Comparison of ENCODE assay signal across 29 cellular contexts in the genomic region with DNA sequence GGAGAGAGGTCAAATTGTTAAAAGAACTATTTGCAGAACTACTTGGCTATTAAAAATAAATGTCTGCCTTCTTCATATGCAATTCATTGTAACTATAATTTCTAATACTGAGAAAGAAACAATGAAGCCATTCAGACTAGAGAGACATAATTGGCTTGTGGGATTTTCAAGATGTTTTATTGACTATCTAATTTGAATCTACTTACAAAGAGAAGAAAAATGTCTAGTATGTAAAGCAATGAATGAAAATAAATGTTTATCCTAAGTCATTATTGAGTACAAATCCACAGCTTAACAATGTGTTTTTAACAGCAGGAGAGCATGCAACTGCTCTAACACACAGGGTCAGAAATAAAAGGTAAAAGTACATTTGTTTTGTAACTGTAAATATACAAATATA.
"Had no signal": no experiment of that assay in that cellular context is flagged by ENCODE, and none has a peak within 500 bp of the region (broad histone marks: within the 10 kb centered on the region; RNA-seq: fewer than 3 reads in every experiment).

No MANE protein-coding gene starts in this region.

- H3K36me3 ChIP-seq: pancreas, prostate gland, vagina had no signal

- FAIRE-seq: islet of Langerhans, kidney, pancreas had no signal

- DNase-seq: immature natural killer cell; kidney; left colon; left lung; lower lobe of right lung; mammary epithelial cell; mesenchymal stem cell; naive thymus-derived CD8-positive, alpha-beta T cell; nucleus accumbens; pancreas; posterior cingulate gyrus; retina; right cardiac atrium; stimulated activated CD4-positive, alpha-beta T cell treated with anti-CD3 and anti-CD28 coated beads, Interleukin-12 subunit alpha, Interleukin-12 subunit beta, amount 100 ng/mL, for 4 hours; stimulated activated CD4-positive, alpha-beta T cell treated with anti-CD3 and anti-CD28 coated beads, Interleukin-15, amount 100 ng/mL, for 24 hours; stimulated activated CD4-positive, alpha-beta T cell treated with anti-CD3 and anti-CD28 coated beads, Interleukin-2, amount 100 ng/mL, for 24 hours; stimulated activated CD4-positive, alpha-beta T cell treated with anti-CD3 and anti-CD28 coated beads, Interleukin-4, amount 100 ng/mL, for 1 hour; stimulated activated naive B cell treated with anti-CD40 and anti-IgM and Interleukin-4, amounts not matched to agents 10 μg/mL and 1 μg/mL and 100 μg/mL, for 72 hours; stimulated activated naive CD8-positive, alpha-beta T cell treated with anti-CD3 and anti-CD28 coated beads, Interleukin-15, Interleukin-2, amounts not matched to agents 100 U/mL and 50 U/mL, for 24 hours; stomach; testis; thyroid gland; transverse colon; upper lobe of left lung had no signal

- H3K27me3 ChIP-seq: left lung, pancreas, stomach, testis, thyroid gland, transverse colon, upper lobe of left lung, vagina had no signal

- H3K27ac ChIP-seq: left lung, lower lobe of right lung, pancreas, prostate gland, skin epidermis, stomach, testis, thyroid gland, transverse colon, upper lobe of left lung, vagina had no signal

- H3K4me1 ChIP-seq: left lung, lower lobe of right lung, pancreas, prostate gland, stomach, testis, thyroid gland, transverse colon, upper lobe of left lung, vagina had no signal

- H3K4me3 ChIP-seq: left lung, lower lobe of right lung, pancreas, prostate gland, skin epidermis, stomach, testis, thyroid gland, transverse colon, upper lobe of left lung, vagina had no signal

- ATAC-seq: left colon; left lung; lower lobe of right lung; naive thymus-derived CD8-positive, alpha-beta T cell; pancreas; right cardiac atrium; sciatic nerve; stimulated activated naive B cell treated with anti-CD40 and anti-IgM and Interleukin-4, amounts not matched to agents 10 μg/mL and 1 μg/mL and 100 μg/mL, for 72 hours; stimulated activated naive CD8-positive, alpha-beta T cell treated with anti-CD3 and anti-CD28 coated beads, Interleukin-15, Interleukin-2, amounts not matched to agents 100 U/mL and 50 U/mL, for 24 hours had no signal

- H3K9me3 ChIP-seq: left lung, lower lobe of right lung, pancreas, prostate gland, stomach, testis, thyroid gland, transverse colon, upper lobe of left lung, vagina had no signal
